Comparison of ENCODE assay signal across 30 cellular contexts in the genomic region with DNA sequence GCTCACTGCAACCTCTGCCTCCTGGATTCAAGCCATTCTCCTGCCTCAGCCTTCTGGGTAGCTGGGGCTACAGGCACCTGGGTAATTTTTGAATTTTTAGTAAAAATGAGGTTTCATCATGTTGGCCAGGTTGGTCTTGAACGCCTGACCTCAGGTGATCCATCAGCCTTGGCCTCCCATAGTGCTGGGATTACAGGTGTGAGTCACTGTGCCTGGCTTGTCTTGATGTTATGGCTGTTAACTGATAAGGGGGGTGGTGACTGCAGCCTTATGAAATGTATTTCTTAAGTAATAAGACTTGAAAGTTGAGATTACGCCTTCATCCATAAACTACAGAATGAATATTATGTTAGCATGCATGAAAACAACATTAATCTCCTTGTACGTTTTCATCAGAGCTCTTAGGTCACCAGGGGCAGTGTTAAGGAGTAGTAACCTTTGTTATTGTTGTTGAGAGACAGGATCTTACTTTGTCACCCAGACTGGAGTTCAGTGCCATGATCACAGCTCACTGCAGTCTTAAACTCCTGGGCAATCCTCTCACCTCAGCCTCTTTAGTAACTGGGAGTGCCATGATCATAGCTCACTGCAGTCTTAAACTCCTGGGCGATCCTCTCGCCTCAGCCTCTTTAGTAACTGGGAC.
"Had no signal": no experiment of that assay in that cellular context is flagged by ENCODE, and none has a peak within 500 bp of the region (broad histone marks: within the 10 kb centered on the region; RNA-seq: fewer than 3 reads in every experiment).

No MANE protein-coding gene starts in this region.

- H3K27ac ChIP-seq: adrenal gland, body of pancreas, breast epithelium, SJSA1 had no signal

- H3K4me1 ChIP-seq: adrenal gland, body of pancreas, breast epithelium, Peyer's patch, SJSA1 had no signal

- H3K4me3 ChIP-seq: adrenal gland, body of pancreas, breast epithelium, Peyer's patch, SJSA1 had no signal

- H3K9ac ChIP-seq: SK-N-SH had no signal

- H3K9me3 ChIP-seq: adrenal gland, body of pancreas, SK-N-SH had no signal

- H3K27me3 ChIP-seq: adrenal gland, body of pancreas, breast epithelium, Peyer's patch, SJSA1 had no signal

- H3K36me3 ChIP-seq: adrenal gland, breast epithelium, Peyer's patch, SJSA1 had no signal

- H3K4me2 ChIP-seq: SK-N-SH had no signal

- DNase-seq: activated CD4-positive, alpha-beta memory T cell treated with anti-CD3 and anti-CD28 coated beads for 36 hours; activated CD4-positive, alpha-beta T cell treated with anti-CD3 and anti-CD28 coated beads for 4 hours; activated CD4-positive, alpha-beta T cell treated with anti-CD3 and anti-CD28 coated beads, Interleukin-2, amount 50 U/mL, for 1 hour; activated CD4-positive, CD25-positive, alpha-beta regulatory T cell treated with anti-CD3 and anti-CD28 coated beads, Interleukin-2, amount 50 U/mL, for 72 hours; activated CD8-positive, alpha-beta memory T cell treated with anti-CD3 and anti-CD28 coated beads, Interleukin-2, amount 50 U/mL, for 4 hours; activated gamma-delta T cell treated with Interleukin-2 at 50 U/mL for 16 hours; activated naive CD4-positive, alpha-beta T cell treated with anti-CD3 and anti-CD28 coated beads for 36 hours; activated T-cell treated with anti-CD3 and anti-CD28 coated beads for 4 hours; activated T-cell treated with anti-CD3 and anti-CD28 coated beads, Interleukin-2, amount 50 U/mL, for 4 hours; adrenal gland; body of pancreas; Kasumi-1; KG1; NCI-H1048; NCI-H1105 treated with DMSO at 0.1 percent for 48 hours; NCI-H1436; NCI-H1694; NCI-H1930; NCI-H2081 treated with DMSO at 0.1 percent for 48 hours; NCI-H345; NCI-H524 treated with DMSO at 0.1 percent for 48 hours; NK-92 treated with Interleukin-12 subunit alpha and Interleukin-12 subunit beta, amount 100 ng/mL, for 24 hours; PC-3; RPMI8226; SHP77 treated with DMSO at 0.1 percent for 48 hours; SK-N-SH had no signal

- ATAC-seq: activated T-cell treated with anti-CD3 and anti-CD28 coated beads, Interleukin-2, amount 50 U/mL, for 4 hours; body of pancreas; PC-3; WTC11 had no signal
